In the genomic region with DNA sequence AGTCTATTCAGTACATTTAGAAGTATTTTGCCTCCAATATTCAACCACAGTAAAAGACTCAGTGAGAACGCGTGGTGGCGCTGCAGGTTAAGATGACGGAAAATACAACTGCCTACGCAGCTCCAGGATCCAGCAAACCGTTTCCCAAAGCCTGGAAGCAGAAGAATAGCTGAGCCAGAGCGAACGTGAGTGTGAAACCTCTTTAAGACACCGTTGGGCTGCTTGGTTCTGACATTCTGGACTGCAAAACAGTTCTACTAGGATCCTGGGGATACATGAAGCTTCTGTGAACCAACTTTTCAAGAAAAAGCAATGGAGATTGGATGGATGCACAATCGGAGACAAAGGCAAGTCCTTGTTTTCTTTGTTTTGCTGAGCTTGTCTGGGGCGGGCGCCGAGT, we compare ENCODE assay signal across 10 cellular contexts. TPM values are rescaled to one million over a fixed set of nuclear protein-coding genes. Genes with fewer than 3 reads are reported as not detected.
DNase-seq lines count a peak whose midpoint lies in the region; TF ChIP-seq lines count a peak whose summit lies in the region.
"Had no signal": no experiment of that assay in that cellular context is flagged by ENCODE, and none has a peak within 500 bp of the region (broad histone marks: within the 10 kb centered on the region; RNA-seq: fewer than 3 reads in every experiment).

PCDHB16 (plus strand) TSS at position 140 of the 400 bp plus-strand sequence; CDS start at position 313, 173 bp downstream.

- H3K27ac ChIP-seq in RWPE1 (no peak within 1 kb of the TSS), sigmoid colon (peak within 1 kb of the TSS in 2 of 4 donors; percentile 20 to 25), Peyer's patch (no peak within 1 kb of the TSS)
- H3K27ac ChIP-seq: epithelial cell of prostate, HL-60 had no signal

- H3K4me1 ChIP-seq in sigmoid colon, result no peaks in the 10 kb centered on the region
- H3K4me1 ChIP-seq in Peyer's patch, result no peaks in the 10 kb centered on the region

- H3K36me3 ChIP-seq in H7 (replicated peaks; ENCODE audit: control insufficient read depth, insufficient read depth, low read length) (no peaks in the 10 kb centered on the region), sigmoid colon (no peaks in the 10 kb centered on the region), Peyer's patch (no peaks in the 10 kb centered on the region)

- no peak for TF ChIP-seq EP300 in sigmoid colon (IDR thresholded peaks at IDR 0.05)

- no peak within 1 kb of the TSS for H3K4me3 ChIP-seq in H7 (ENCODE audit: insufficient read depth, low read depth, low read length)
- H3K4me3 ChIP-seq in sigmoid colon, result peak within 1 kb of the TSS; percentile 12 to 42 (median 32)
- peak within 1 kb of the TSS in 1 of 4 donors; percentile 19 for H3K4me3 ChIP-seq in Peyer's patch

- no peak for TF ChIP-seq POLR2A in sigmoid colon (IDR thresholded peaks at IDR 0.05)
- no peak for TF ChIP-seq POLR2A in Peyer's patch (IDR thresholded peaks at IDR 0.05)

- 17 to 40% methylated on average over 13 of the region's 13 CpGs for WGBS in sigmoid colon, 2 donors

- POLR2A ChIA-PET in RWPE1 (lab: Yijun Ruan, JAX; ENCODE audit: low non-redundant PET), result no interaction called here

- H3K9me3 ChIP-seq in sigmoid colon (peaks cover 3 to 49% (median 14%) of the 10 kb centered on the region in 4 donors), Peyer's patch (peaks cover 0 to 28% (median 2%) of the 10 kb centered on the region in 4 donors)

- H3K27me3 ChIP-seq in H7 (ENCODE audit: control insufficient read depth, insufficient read depth, low read length) (no peaks in the 10 kb centered on the region), sigmoid colon (peaks cover 0 to 51% (median 4%) of the 10 kb centered on the region in 3 donors), Peyer's patch (no peaks in the 10 kb centered on the region)

- intact Hi-C loops in head of caudate nucleus (cut with DNase I), result loop anchor here (10.0 kb wide), 1 partner anchor 383 kb away; no protein-coding TSS in a partner anchor
- intact Hi-C loops in sigmoid colon (cut with DNase I), result loop anchor here (1.0 kb wide), 1 partner anchor 382 kb away; no protein-coding TSS in a partner anchor

- DNase-seq in H7 (peak; percentile 81), RWPE1 (ENCODE audit: low spot score) (no peak), head of caudate nucleus (peak in 36 of 42 donors; percentile 8 to 77 (median 58)), sigmoid colon (peak; percentile 74), MV-4-11 (lab: John Stamatoyannopoulos, UW) (no peak), Peyer's patch (no peak), DMS153 treated with DMSO at 0.1 percent for 48 hours (lab: John Stamatoyannopoulos, UW; ENCODE audit: unreplicated experiment) (no peak), Kasumi-1 (lab: John Stamatoyannopoulos, UW) (no peak)

- TF ChIP-seq CTCF in RWPE1 (conservative IDR thresholded peaks at IDR 0.05; ENCODE audit: low read depth), result peak; percentile 30
- peak in 2 of 4 experiments; percentile 11 to 14 for TF ChIP-seq CTCF in sigmoid colon (IDR thresholded peaks at IDR 0.05)
- TF ChIP-seq CTCF in Peyer's patch (IDR thresholded peaks at IDR 0.05), result no peak

- CTCF ChIA-PET in RWPE1 (lab: Yijun Ruan, JAX), result interaction anchor here (0.5 to 0.8 kb wide), 3 partner anchors 8 to 139 kb away, joined by 3 to 7 read pairs (median 4); partner anchors contain the start of gene TAF7

RNA-seq across cellular contexts. Expression of gene PCDHB16, which starts in this region (rescaled TPM):
- total RNA-seq in H7 (2014; rRNA removed; shearing (Covaris generic)), result 0.03 and 0.07 TPM in 2 replicates
- total RNA-seq in sigmoid colon, result 1 to 10 TPM; 3.6 to 6.3 (median 4.8) TPM
- under 1 TPM in 1 of 3 donors, not detected in 2; 0.29 TPM for polyA plus RNA-seq in sigmoid colon
- 1 to 10 TPM in 1 of 4 donors, under 1 TPM in 2, not detected in 1; 0.35 to 5.8 (median 0.40) TPM for total RNA-seq in Peyer's patch

Comparison
In these comparisons a context has a peak if more than half of its experiments do, and no peak if none do; other contexts are left out.
1. Peak in DNase-seq in H7; RNA of the gene not detected or under 1 TPM.
2. DNase-seq: peak in head of caudate nucleus (36 of 42) and sigmoid colon (single experiment); none in RWPE1 (single experiment), MV-4-11 (single experiment), Peyer's patch (0 of 3), DMS153 treated with DMSO at 0.1 percent for 48 hours (single experiment) and Kasumi-1 (0 of 2).